In genomic region chr3:119625451-119626153, GRCh38 we compare ENCODE assay signal across 3 cellular contexts.
TF ChIP-seq lines count a peak whose summit lies in the region.

No MANE protein-coding gene starts in this region.

TF ChIP-seq in SK-N-SH treated with all-trans-retinoic acid at 6 μM for 48 hours, 23 proteins besides CTCF, POLR2A, EP300 and RAD21 (continues in another document):
- TF ChIP-seq ZFP3 (CRISPR knock-in tag; IDR thresholded peaks at IDR 0.05) (no peak), ZNF8 (CRISPR knock-in tag; IDR thresholded peaks at IDR 0.05) (no peak), ZNF565 (CRISPR knock-in tag; conservative IDR thresholded peaks at IDR 0.05; ENCODE audit: low read depth) (no peak), ESRRG (CRISPR knock-in tag; IDR thresholded peaks at IDR 0.05) (no peak), CSDC2 (CRISPR knock-in tag; IDR thresholded peaks at IDR 0.05) (no peak), OSR1 (CRISPR knock-in tag; IDR thresholded peaks at IDR 0.05) (no peak), ARNTL (CRISPR knock-in tag; IDR thresholded peaks at IDR 0.05; ENCODE audit: borderline replicate concordance, low read depth) (no peak)
- TF ChIP-seq, protein P1, sequence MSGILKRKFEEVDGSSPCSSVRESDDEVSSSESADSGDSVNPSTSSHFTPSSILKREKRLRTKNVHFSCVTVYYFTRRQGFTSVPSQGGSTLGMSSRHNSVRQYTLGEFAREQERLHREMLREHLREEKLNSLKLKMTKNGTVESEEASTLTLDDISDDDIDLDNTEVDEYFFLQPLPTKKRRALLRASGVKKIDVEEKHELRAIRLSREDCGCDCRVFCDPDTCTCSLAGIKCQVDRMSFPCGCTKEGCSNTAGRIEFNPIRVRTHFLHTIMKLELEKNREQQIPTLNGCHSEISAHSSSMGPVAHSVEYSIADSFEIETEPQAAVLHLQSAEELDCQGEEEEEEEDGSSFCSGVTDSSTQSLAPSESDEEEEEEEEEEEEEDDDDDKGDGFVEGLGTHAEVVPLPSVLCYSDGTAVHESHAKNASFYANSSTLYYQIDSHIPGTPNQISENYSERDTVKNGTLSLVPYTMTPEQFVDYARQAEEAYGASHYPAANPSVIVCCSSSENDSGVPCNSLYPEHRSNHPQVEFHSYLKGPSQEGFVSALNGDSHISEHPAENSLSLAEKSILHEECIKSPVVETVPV (CRISPR knock-in tag; IDR thresholded peaks at IDR 0.05), result no peak
- TF ChIP-seq, protein P2, sequence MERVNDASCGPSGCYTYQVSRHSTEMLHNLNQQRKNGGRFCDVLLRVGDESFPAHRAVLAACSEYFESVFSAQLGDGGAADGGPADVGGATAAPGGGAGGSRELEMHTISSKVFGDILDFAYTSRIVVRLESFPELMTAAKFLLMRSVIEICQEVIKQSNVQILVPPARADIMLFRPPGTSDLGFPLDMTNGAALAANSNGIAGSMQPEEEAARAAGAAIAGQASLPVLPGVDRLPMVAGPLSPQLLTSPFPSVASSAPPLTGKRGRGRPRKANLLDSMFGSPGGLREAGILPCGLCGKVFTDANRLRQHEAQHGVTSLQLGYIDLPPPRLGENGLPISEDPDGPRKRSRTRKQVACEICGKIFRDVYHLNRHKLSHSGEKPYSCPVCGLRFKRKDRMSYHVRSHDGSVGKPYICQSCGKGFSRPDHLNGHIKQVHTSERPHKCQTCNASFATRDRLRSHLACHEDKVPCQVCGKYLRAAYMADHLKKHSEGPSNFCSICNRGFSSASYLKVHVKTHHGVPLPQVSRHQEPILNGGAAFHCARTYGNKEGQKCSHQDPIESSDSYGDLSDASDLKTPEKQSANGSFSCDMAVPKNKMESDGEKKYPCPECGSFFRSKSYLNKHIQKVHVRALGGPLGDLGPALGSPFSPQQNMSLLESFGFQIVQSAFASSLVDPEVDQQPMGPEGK (CRISPR knock-in tag; IDR thresholded peaks at IDR 0.05; ENCODE audit: borderline replicate concordance), result no peak
- TF ChIP-seq, protein P3, sequence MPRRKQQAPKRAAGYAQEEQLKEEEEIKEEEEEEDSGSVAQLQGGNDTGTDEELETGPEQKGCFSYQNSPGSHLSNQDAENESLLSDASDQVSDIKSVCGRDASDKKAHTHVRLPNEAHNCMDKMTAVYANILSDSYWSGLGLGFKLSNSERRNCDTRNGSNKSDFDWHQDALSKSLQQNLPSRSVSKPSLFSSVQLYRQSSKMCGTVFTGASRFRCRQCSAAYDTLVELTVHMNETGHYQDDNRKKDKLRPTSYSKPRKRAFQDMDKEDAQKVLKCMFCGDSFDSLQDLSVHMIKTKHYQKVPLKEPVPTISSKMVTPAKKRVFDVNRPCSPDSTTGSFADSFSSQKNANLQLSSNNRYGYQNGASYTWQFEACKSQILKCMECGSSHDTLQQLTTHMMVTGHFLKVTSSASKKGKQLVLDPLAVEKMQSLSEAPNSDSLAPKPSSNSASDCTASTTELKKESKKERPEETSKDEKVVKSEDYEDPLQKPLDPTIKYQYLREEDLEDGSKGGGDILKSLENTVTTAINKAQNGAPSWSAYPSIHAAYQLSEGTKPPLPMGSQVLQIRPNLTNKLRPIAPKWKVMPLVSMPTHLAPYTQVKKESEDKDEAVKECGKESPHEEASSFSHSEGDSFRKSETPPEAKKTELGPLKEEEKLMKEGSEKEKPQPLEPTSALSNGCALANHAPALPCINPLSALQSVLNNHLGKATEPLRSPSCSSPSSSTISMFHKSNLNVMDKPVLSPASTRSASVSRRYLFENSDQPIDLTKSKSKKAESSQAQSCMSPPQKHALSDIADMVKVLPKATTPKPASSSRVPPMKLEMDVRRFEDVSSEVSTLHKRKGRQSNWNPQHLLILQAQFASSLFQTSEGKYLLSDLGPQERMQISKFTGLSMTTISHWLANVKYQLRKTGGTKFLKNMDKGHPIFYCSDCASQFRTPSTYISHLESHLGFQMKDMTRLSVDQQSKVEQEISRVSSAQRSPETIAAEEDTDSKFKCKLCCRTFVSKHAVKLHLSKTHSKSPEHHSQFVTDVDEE (CRISPR knock-in tag; IDR thresholded peaks at IDR 0.05), result no peak

TF ChIP-seq in SK-N-SH, 30 proteins besides CTCF, POLR2A, EP300 and RAD21:
- no peak for TF ChIP-seq POLR2AphosphoS5 (IDR thresholded peaks at IDR 0.05; ENCODE audit: low read depth, low read length)
- TF ChIP-seq NFIC (IDR thresholded peaks at IDR 0.05; ENCODE audit: borderline replicate concordance), result no peak
- TF ChIP-seq FOXJ3 (CRISPR knock-in tag; IDR thresholded peaks at IDR 0.05), result no peak

TF ChIP-seq in WTC11, 78 proteins besides CTCF, POLR2A, EP300 and RAD21:
- no peak for TF ChIP-seq PREB (CRISPR knock-in tag; IDR thresholded peaks at IDR 0.05; ENCODE audit: borderline replicate concordance)
- no peak for TF ChIP-seq NR2C2 (CRISPR knock-in tag; IDR thresholded peaks at IDR 0.05)
- TF ChIP-seq FOXP1 (CRISPR knock-in tag; IDR thresholded peaks at IDR 0.05; ENCODE audit: borderline replicate concordance), result no peak
- TF ChIP-seq, protein P4, sequence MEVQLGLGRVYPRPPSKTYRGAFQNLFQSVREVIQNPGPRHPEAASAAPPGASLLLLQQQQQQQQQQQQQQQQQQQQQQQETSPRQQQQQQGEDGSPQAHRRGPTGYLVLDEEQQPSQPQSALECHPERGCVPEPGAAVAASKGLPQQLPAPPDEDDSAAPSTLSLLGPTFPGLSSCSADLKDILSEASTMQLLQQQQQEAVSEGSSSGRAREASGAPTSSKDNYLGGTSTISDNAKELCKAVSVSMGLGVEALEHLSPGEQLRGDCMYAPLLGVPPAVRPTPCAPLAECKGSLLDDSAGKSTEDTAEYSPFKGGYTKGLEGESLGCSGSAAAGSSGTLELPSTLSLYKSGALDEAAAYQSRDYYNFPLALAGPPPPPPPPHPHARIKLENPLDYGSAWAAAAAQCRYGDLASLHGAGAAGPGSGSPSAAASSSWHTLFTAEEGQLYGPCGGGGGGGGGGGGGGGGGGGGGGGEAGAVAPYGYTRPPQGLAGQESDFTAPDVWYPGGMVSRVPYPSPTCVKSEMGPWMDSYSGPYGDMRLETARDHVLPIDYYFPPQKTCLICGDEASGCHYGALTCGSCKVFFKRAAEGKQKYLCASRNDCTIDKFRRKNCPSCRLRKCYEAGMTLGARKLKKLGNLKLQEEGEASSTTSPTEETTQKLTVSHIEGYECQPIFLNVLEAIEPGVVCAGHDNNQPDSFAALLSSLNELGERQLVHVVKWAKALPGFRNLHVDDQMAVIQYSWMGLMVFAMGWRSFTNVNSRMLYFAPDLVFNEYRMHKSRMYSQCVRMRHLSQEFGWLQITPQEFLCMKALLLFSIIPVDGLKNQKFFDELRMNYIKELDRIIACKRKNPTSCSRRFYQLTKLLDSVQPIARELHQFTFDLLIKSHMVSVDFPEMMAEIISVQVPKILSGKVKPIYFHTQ (CRISPR knock-in tag; IDR thresholded peaks at IDR 0.05), result no peak
- no peak for TF ChIP-seq CREM (CRISPR knock-in tag; IDR thresholded peaks at IDR 0.05)
- TF ChIP-seq ZNF396 (CRISPR knock-in tag; IDR thresholded peaks at IDR 0.05; ENCODE audit: borderline replicate concordance), result no peak
